Comparison of ENCODE assay signal across 28 cellular contexts in the genomic region with DNA sequence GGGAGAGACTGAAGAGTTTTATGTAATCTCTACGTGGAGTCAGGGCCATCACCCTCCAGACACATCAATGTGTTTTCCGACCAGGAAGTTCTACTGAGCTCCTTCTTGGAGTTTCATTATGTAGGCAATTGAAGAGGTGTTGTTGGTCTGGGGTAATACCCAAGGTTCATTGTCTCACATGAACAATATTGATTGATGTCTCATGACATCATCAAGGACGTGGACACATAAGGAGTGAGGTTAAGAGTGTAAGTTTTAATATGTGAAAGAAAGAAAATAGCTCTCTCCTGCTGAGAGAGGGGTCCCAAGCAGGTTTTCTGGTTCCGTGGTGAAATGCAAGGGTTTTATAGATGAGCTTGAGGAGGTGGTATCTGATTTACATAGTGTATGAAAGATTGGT.
"Had no signal": no experiment of that assay in that cellular context is flagged by ENCODE, and none has a peak within 500 bp of the region (broad histone marks: within the 10 kb centered on the region; RNA-seq: fewer than 3 reads in every experiment).

No MANE protein-coding gene starts in this region.

- H3K27ac ChIP-seq: stomach, suprapubic skin, testis, thoracic aorta, thyroid gland, tibial artery, tibial nerve, transverse colon, upper lobe of left lung, upper lobe of right lung, uterus, vagina had no signal

- H3K4me3 Mint-ChIP-seq: stimulated activated memory B cell treated with anti-CD40 and anti-IgM and Interleukin-4, amounts not matched to agents 10 μg/mL and 1 μg/mL and 100 μg/mL, for 72 hours; stimulated activated naive B cell treated with anti-CD40 and anti-IgM and Interleukin-4, amounts not matched to agents 10 μg/mL and 1 μg/mL and 100 μg/mL, for 72 hours; stimulated activated naive CD8-positive, alpha-beta T cell treated with anti-CD3 and anti-CD28 coated beads, Interleukin-15, amount 100 ng/mL, for 72 hours; stimulated activated naive CD8-positive, alpha-beta T cell treated with anti-CD3 and anti-CD28 coated beads, Interleukin-15, Interleukin-2, amounts not matched to agents 100 ng/mL and 50 ng/mL, for 24 hours; type B pancreatic cell had no signal

- H3K27me3 Mint-ChIP-seq: stimulated activated memory B cell treated with anti-CD40 and anti-IgM and Interleukin-4, amounts not matched to agents 10 μg/mL and 1 μg/mL and 100 μg/mL, for 72 hours; stimulated activated naive B cell treated with anti-CD40 and anti-IgM and Interleukin-4, amounts not matched to agents 10 μg/mL and 1 μg/mL and 100 μg/mL, for 72 hours; stimulated activated naive CD8-positive, alpha-beta T cell treated with anti-CD3 and anti-CD28 coated beads, Interleukin-15, amount 100 ng/mL, for 72 hours; stimulated activated naive CD8-positive, alpha-beta T cell treated with anti-CD3 and anti-CD28 coated beads, Interleukin-15, Interleukin-2, amounts not matched to agents 100 ng/mL and 50 ng/mL, for 24 hours had no signal

- H3K9me3 ChIP-seq: stomach, suprapubic skin, testis, thoracic aorta, thyroid gland, tibial artery, tibial nerve, transverse colon, upper lobe of left lung, upper lobe of right lung, uterus, vagina had no signal

- DNase-seq: stimulated activated CD4-positive, alpha-beta T cell treated with anti-CD3 and anti-CD28 coated beads, Interleukin-2, amount 100 ng/mL, for 48 hours; stimulated activated CD4-positive, alpha-beta T cell treated with anti-CD3 and anti-CD28 coated beads, Interleukin-4, amount 100 ng/mL, for 1 hour; stimulated activated CD4-positive, alpha-beta T cell treated with anti-CD3 and anti-CD28 coated beads, Interleukin-4, amount 100 ng/mL, for 24 hours; stimulated activated CD4-positive, alpha-beta T cell treated with anti-CD3 and anti-CD28 coated beads, Interleukin-4, amount 100 ng/mL, for 4 hours; stimulated activated CD8-positive, alpha-beta memory T cell treated with anti-CD3 and anti-CD28 coated beads, Interleukin-4, amount 100 ng/mL, for 48 hours; stimulated activated naive B cell treated with anti-CD40 and anti-IgM and Interleukin-4, amounts not matched to agents 10 μg/mL and 1 μg/mL and 100 μg/mL, for 72 hours; stimulated activated naive CD4-positive, alpha-beta T cell; stimulated activated naive CD4-positive, alpha-beta T cell treated with Interleukin-2 at 50 U/mL for 16 hours; stimulated activated naive CD8-positive, alpha-beta T cell treated with anti-CD3 and anti-CD28 coated beads, Interleukin-15, amount 100 ng/mL, for 72 hours; stimulated activated naive CD8-positive, alpha-beta T cell treated with anti-CD3 and anti-CD28 coated beads, Interleukin-15, Interleukin-2, amounts not matched to agents 100 U/mL and 50 U/mL, for 24 hours; stomach; substantia nigra; testis; thyroid gland; tibial artery; transverse colon; trophoblast cell; upper lobe of right lung; uterus had no signal

- H3K4me1 ChIP-seq: stomach, suprapubic skin, testis, thyroid gland, tibial artery, tibial nerve, transverse colon, upper lobe of left lung, upper lobe of right lung, uterus, vagina had no signal

- H3K4me1 Mint-ChIP-seq: stimulated activated memory B cell treated with anti-CD40 and anti-IgM and Interleukin-4, amounts not matched to agents 10 μg/mL and 1 μg/mL and 100 μg/mL, for 72 hours; stimulated activated naive B cell treated with anti-CD40 and anti-IgM and Interleukin-4, amounts not matched to agents 10 μg/mL and 1 μg/mL and 100 μg/mL, for 72 hours; stimulated activated naive CD8-positive, alpha-beta T cell treated with anti-CD3 and anti-CD28 coated beads, Interleukin-15, amount 100 ng/mL, for 72 hours had no signal

- H3K27me3 ChIP-seq: stomach, suprapubic skin, testis, thyroid gland, tibial artery, tibial nerve, transverse colon, upper lobe of left lung, upper lobe of right lung, uterus, vagina had no signal

- H3K4me3 ChIP-seq: stomach, suprapubic skin, testis, thoracic aorta, thyroid gland, tibial artery, tibial nerve, transverse colon, upper lobe of left lung, upper lobe of right lung, uterus, vagina had no signal

- FAIRE-seq: urothelium cell line had no signal

- H3K36me3 Mint-ChIP-seq: stimulated activated memory B cell treated with anti-CD40 and anti-IgM and Interleukin-4, amounts not matched to agents 10 μg/mL and 1 μg/mL and 100 μg/mL, for 72 hours; stimulated activated naive B cell treated with anti-CD40 and anti-IgM and Interleukin-4, amounts not matched to agents 10 μg/mL and 1 μg/mL and 100 μg/mL, for 72 hours; type B pancreatic cell had no signal

- H3K27ac Mint-ChIP-seq: stimulated activated memory B cell treated with anti-CD40 and anti-IgM and Interleukin-4, amounts not matched to agents 10 μg/mL and 1 μg/mL and 100 μg/mL, for 72 hours; stimulated activated naive B cell treated with anti-CD40 and anti-IgM and Interleukin-4, amounts not matched to agents 10 μg/mL and 1 μg/mL and 100 μg/mL, for 72 hours; stimulated activated naive CD8-positive, alpha-beta T cell treated with anti-CD3 and anti-CD28 coated beads, Interleukin-15, amount 100 ng/mL, for 72 hours; stimulated activated naive CD8-positive, alpha-beta T cell treated with anti-CD3 and anti-CD28 coated beads, Interleukin-15, Interleukin-2, amounts not matched to agents 100 ng/mL and 50 ng/mL, for 24 hours; type B pancreatic cell had no signal

- H3K36me3 ChIP-seq: stomach, suprapubic skin, thoracic aorta, thyroid gland, tibial artery, tibial nerve, transverse colon, upper lobe of left lung, upper lobe of right lung, uterus, vagina had no signal

- ATAC-seq: stimulated activated memory B cell treated with anti-CD40 and anti-IgM and Interleukin-4, amounts not matched to agents 10 μg/mL and 1 μg/mL and 100 μg/mL, for 72 hours; stimulated activated naive B cell treated with anti-CD40 and anti-IgM and Interleukin-4, amounts not matched to agents 10 μg/mL and 1 μg/mL and 100 μg/mL, for 72 hours; stimulated activated naive CD8-positive, alpha-beta T cell treated with anti-CD3 and anti-CD28 coated beads, Interleukin-15, amount 100 ng/mL, for 72 hours; stimulated activated naive CD8-positive, alpha-beta T cell treated with anti-CD3 and anti-CD28 coated beads, Interleukin-15, Interleukin-2, amounts not matched to agents 100 U/mL and 50 U/mL, for 24 hours; upper lobe of right lung had no signal
